In genomic region chr6:135498178-135498841, GRCh38 we compare ENCODE assay signal across 1 cellular context.
TF ChIP-seq lines count a peak whose summit lies in the region.

No MANE protein-coding gene starts in this region.

TF ChIP-seq in HepG2, 621 proteins besides CTCF, POLR2A, EP300 and RAD21 (continued from another document):
- TF ChIP-seq ZNF276 (CRISPR knock-in tag; IDR thresholded peaks at IDR 0.05; ENCODE audit: low read depth), result no peak
- no peak for TF ChIP-seq U2AF1 (optimal IDR thresholded peaks at IDR 0.05; ENCODE audit: low read depth, low read length)
- TF ChIP-seq NFRKB (IDR thresholded peaks at IDR 0.05), result peak; percentile 42; the same call in 1 of the 2 replicates
- TF ChIP-seq ZSCAN12 (CRISPR knock-in tag; IDR thresholded peaks at IDR 0.05), result no peak
- no peak for TF ChIP-seq ZNF740 (CRISPR knock-in tag; IDR thresholded peaks at IDR 0.05)
- no peak for TF ChIP-seq ZNF773 (CRISPR knock-in tag; IDR thresholded peaks at IDR 0.05; ENCODE audit: borderline replicate concordance)
- TF ChIP-seq ZNF207 (IDR thresholded peaks at IDR 0.05; ENCODE audit: borderline replicate concordance), result no peak
- no peak for TF ChIP-seq RORA (CRISPR knock-in tag; IDR thresholded peaks at IDR 0.05)
- no peak for TF ChIP-seq ZNF264 (CRISPR knock-in tag; IDR thresholded peaks at IDR 0.05)
- no peak for TF ChIP-seq ZNF782 (CRISPR knock-in tag; IDR thresholded peaks at IDR 0.05; ENCODE audit: borderline replicate concordance)
- no peak for TF ChIP-seq ZNF350 (CRISPR knock-in tag; IDR thresholded peaks at IDR 0.05; ENCODE audit: borderline replicate concordance, low read depth)
- no peak for TF ChIP-seq RXRA (CRISPR knock-in tag; IDR thresholded peaks at IDR 0.05)
- 0 out of 2 replicates have a peak, but pooled peaks have one; percentile 12 for TF ChIP-seq HNF4A (CRISPR knock-in tag; IDR thresholded peaks at IDR 0.05)
- TF ChIP-seq DBP (CRISPR knock-in tag; IDR thresholded peaks at IDR 0.05; ENCODE audit: not compliant biosample characterization), result no peak
- TF ChIP-seq KDM4B (CRISPR knock-in tag; IDR thresholded peaks at IDR 0.05), result no peak
- TF ChIP-seq HES4 (CRISPR knock-in tag; IDR thresholded peaks at IDR 0.05; ENCODE audit: borderline replicate concordance), result no peak
- TF ChIP-seq REXO4 (CRISPR knock-in tag; IDR thresholded peaks at IDR 0.05; ENCODE audit: borderline replicate concordance), result no peak
- TF ChIP-seq FOXK1 (CRISPR knock-in tag; IDR thresholded peaks at IDR 0.05; ENCODE audit: borderline replicate concordance, low read depth), result peak; percentile 69; the same call in 1 of the 2 replicates
- no peak for TF ChIP-seq AKAP8 (CRISPR knock-in tag; IDR thresholded peaks at IDR 0.05)
- no peak for TF ChIP-seq RERE (CRISPR knock-in tag; IDR thresholded peaks at IDR 0.05; ENCODE audit: low read depth)
- no peak for TF ChIP-seq ZNF75D (CRISPR knock-in tag; IDR thresholded peaks at IDR 0.05; ENCODE audit: borderline replicate concordance)
- peak; percentile 97 for TF ChIP-seq FOSL2 (CRISPR knock-in tag; IDR thresholded peaks at IDR 0.05)
- no peak for TF ChIP-seq NR2F6 (IDR thresholded peaks at IDR 0.05)
- no peak for TF ChIP-seq NR2F6 (CRISPR knock-in tag; IDR thresholded peaks at IDR 0.05)
- no peak for TF ChIP-seq E2F1 (CRISPR knock-in tag; IDR thresholded peaks at IDR 0.05)
- no peak for TF ChIP-seq ZNF772 (CRISPR knock-in tag; IDR thresholded peaks at IDR 0.05)
- TF ChIP-seq BATF2 (CRISPR knock-in tag; IDR thresholded peaks at IDR 0.05), result no peak
- no peak for TF ChIP-seq NFATC3 (CRISPR knock-in tag; IDR thresholded peaks at IDR 0.05)
- TF ChIP-seq EHMT2 (IDR thresholded peaks at IDR 0.05; ENCODE audit: borderline replicate concordance, low read depth, low read length), result peak; percentile 67; the same call in 1 of the 2 replicates
